ENCODE assay signal across 15 cellular contexts in the genomic region with DNA sequence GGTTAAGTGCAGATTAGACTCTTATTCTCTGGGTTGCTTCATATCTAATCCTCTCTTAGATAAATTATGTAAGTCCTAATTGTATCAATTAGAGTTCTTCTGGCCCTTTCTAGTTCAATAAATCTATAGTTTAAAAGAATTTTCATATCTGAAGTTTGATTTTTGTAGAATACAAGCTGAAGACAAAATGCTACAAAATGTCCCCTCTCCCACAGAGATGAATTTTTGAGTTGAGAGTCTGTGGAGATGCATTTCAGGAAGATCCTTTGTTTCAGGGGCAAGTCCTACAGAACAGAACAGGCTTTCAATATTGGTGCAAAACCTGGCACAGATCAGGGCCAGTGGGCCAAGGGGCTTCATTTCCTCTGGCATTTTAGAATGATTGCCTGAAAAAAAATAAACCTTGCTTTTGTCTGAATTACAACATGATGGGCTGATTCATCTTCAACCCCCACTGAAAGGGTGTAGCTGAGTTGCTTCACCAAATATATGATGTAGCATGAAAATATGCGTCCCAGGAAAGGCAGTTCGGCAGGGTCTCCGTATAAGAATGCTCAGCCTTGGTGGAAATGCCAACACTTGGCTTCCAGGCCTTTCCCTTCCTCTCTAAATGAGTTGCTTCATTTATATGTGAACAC. TPM values are rescaled to one million over a fixed set of nuclear protein-coding genes. Genes with fewer than 3 reads are reported as not detected.
DNase-seq lines count a peak whose midpoint lies in the region; ATAC-seq, FAIRE-seq and TF ChIP-seq lines count a peak whose summit lies in the region.
"Had no signal": no experiment of that assay in that cellular context is flagged by ENCODE, and none has a peak within 500 bp of the region (broad histone marks: within the 10 kb centered on the region; RNA-seq: fewer than 3 reads in every experiment).

No MANE protein-coding gene starts in this region.

- no peak for FAIRE-seq in HTR-8/SVneo (lab: Jason Lieb, UNC)

- H3K36me3 ChIP-seq in brain microvascular endothelial cell (replicated peaks) (no peaks in the 10 kb centered on the region), kidney epithelial cell (ENCODE audit: control insufficient read depth, insufficient read depth, low read length) (no peaks in the 10 kb centered on the region)
- H3K36me3 ChIP-seq: BLaER1, colonic mucosa, neural progenitor cell had no signal

- TF ChIP-seq CTCF in AG04449 (IDR thresholded peaks at IDR 0.05; ENCODE audit: insufficient read depth, low read length, missing control alignments) (no peak), brain microvascular endothelial cell (IDR thresholded peaks at IDR 0.05; ENCODE audit: low read depth, low read length, missing control alignments) (no peak), kidney epithelial cell (IDR thresholded peaks at IDR 0.05; ENCODE audit: insufficient read depth, low read length, poor library complexity, severe bottlenecking) (no peak), GM13976 (IDR thresholded peaks at IDR 0.05; ENCODE audit: borderline replicate concordance, control extremely low read depth, extremely low read depth, insufficient read depth, missing control alignments) (no peak)

- ATAC-seq in HG03159 (IDR thresholded peaks at IDR 0.05; ENCODE audit: unreplicated experiment), result no peak
- ATAC-seq: activated CD8-positive, alpha-beta T cell treated with anti-CD3 and anti-CD28 coated beads for 36 hours had no signal

- H3K4me3 ChIP-seq in AG04449 (ENCODE audit: low read depth, low read length), result no peak overlapping the region
- no peak overlapping the region for H3K4me3 ChIP-seq in brain microvascular endothelial cell (ENCODE audit: low read depth, low read length)
- H3K4me3 ChIP-seq in kidney epithelial cell (ENCODE audit: low read depth, low read length), result no peak overlapping the region
- H3K4me3 ChIP-seq: BLaER1, colonic mucosa, neural progenitor cell had no signal

- peak overlapping the region; percentile 85 for H3K27ac ChIP-seq in brain microvascular endothelial cell
- H3K27ac ChIP-seq: BLaER1, colonic mucosa, neural progenitor cell had no signal

- POLR2A ChIA-PET in AG04449 (lab: Yijun Ruan, JAX), result interaction anchor here (0.6 kb wide), 1 partner anchor 439 kb away, joined by 4 read pairs; no protein-coding TSS in a partner anchor

- H3K27me3 ChIP-seq in brain microvascular endothelial cell (replicated peaks) (no peaks in the 10 kb centered on the region), kidney epithelial cell (ENCODE audit: control insufficient read depth, insufficient read depth, low read length) (no peaks in the 10 kb centered on the region)
- H3K27me3 ChIP-seq: BLaER1, colonic mucosa, neural progenitor cell had no signal

- CTCF ChIA-PET in AG04449 (lab: Yijun Ruan, JAX), result no interaction called here

- in situ Hi-C loops in brain microvascular endothelial cell (cut with HindIII; ENCODE audit: low pct_ligation_motif_present, low sequenced_read_pairs), result no loop called here
- in situ Hi-C loops in GM13976 (cut with MboI; ENCODE audit: low sequenced_read_pairs, unreplicated experiment), result no loop called here

- DNase-seq in AG04449 (ENCODE audit: low read depth, low spot score), result peak; percentile 58
- peak; percentile 54 for DNase-seq in HTR-8/SVneo (ENCODE audit: insufficient read length, low spot score)
- DNase-seq in brain microvascular endothelial cell, result peak; percentile 89
- DNase-seq in kidney epithelial cell (ENCODE audit: low read depth), result peak; percentile 39
- no peak for DNase-seq in GM13976 (ENCODE audit: low spot score)
- DNase-seq in GF-D8 (lab: John Stamatoyannopoulos, UW), result no peak
- no peak for DNase-seq in DMS153 treated with DMSO at 0.1 percent for 48 hours (lab: John Stamatoyannopoulos, UW; ENCODE audit: unreplicated experiment)
- DNase-seq: activated CD8-positive, alpha-beta T cell treated with anti-CD3 and anti-CD28 coated beads for 36 hours; activated naive CD4-positive, alpha-beta T cell; colonic mucosa; head of caudate nucleus; stimulated activated CD4-positive, alpha-beta T cell treated with anti-CD3 and anti-CD28 coated beads, Interleukin-15, amount 100 ng/mL, for 24 hours had no signal

RNA-seq across cellular contexts. Expression of a gene that starts 6.4 kb away (rescaled TPM):
- 124 and 144 TPM in 2 replicates for total RNA-seq in kidney epithelial cell

Comparison
In these comparisons a context has a peak if more than half of its experiments do, and no peak if none do; other contexts are left out.
1. DNase-seq: peak in AG04449 (single experiment), HTR-8/SVneo (single experiment), brain microvascular endothelial cell (single experiment) and kidney epithelial cell (single experiment); none in GM13976 (single experiment), GF-D8 (single experiment) and DMS153 treated with DMSO at 0.1 percent for 48 hours (single experiment).